Comparison of ENCODE assay signal across 16 cellular contexts in the genomic region with DNA sequence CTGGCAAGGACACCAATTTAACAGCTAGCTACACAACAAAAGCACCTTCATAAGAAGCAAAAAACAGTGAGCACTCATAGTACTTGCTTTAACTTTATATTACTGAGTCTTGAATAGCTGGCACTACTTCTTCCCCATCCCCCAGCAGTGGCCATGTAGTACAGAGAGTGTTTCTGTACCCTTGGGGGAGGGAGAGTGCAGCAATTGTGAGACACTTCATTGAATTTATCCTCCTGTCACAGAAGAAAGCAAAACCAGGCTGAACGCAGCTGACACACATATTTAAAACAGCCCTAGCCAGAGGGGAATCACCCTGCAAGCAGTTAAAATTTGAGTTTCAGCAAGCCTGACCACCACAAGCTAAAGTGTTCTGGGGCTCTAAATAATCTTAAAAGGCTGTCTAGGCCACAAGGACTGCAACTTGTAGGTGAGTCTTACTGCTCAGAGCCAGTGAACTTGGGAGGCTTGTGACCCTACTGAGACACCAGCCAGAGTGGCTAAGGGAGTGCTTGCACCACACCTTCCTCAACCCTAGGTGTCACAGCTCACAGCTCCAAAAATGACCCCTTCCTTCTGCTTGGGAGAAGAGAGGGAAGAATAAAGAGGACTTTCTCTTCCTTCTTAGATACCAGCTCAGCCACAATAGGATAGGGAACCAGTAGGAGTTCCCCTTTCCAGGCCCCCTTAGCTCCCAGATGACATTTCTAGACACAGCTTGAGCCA.
DNase-seq lines count a peak whose midpoint lies in the region; ATAC-seq lines count a peak whose summit lies in the region.
"Had no signal": no experiment of that assay in that cellular context is flagged by ENCODE, and none has a peak within 500 bp of the region (broad histone marks: within the 10 kb centered on the region; RNA-seq: fewer than 3 reads in every experiment).

No MANE protein-coding gene starts in this region.

- intact Hi-C loops in right cardiac atrium (cut with DNase I): no loop called here

- 21% methylated on average over 1 of the region's 1 CpG for WGBS in right cardiac atrium

- DNase-seq in ELF-1 (ENCODE audit: low read depth, low spot score): peak; percentile 26
- no peak for DNase-seq in right cardiac atrium
- peak in 29 of 56 donors; percentile 2 to 77 (median 19) for DNase-seq in nucleus accumbens (lab: John Stamatoyannopoulos, UW)
- no peak for DNase-seq in stimulated activated effector memory CD8-positive, alpha-beta T cell treated with anti-CD3 and anti-CD28 coated beads, Interleukin-12 subunit alpha, Interleukin-12 subunit beta, amount 100 ng/mL, for 72 hours (ENCODE audit: low spot score in 2 of 2)
- DNase-seq in stimulated activated naive CD8-positive, alpha-beta T cell treated with anti-CD3 and anti-CD28 coated beads, Interleukin-15, amount 100 ng/mL, for 72 hours: no peak
- DNase-seq: activated CD4-positive, alpha-beta T cell treated with anti-CD3 and anti-CD28 coated beads, Interleukin-2, amount 50 U/mL, for 1 hour; DMS79; NCI-H1105 treated with DMSO at 0.1 percent for 48 hours; NCI-H510A; Peyer's patch; T-helper 2 cell had no signal

- no peak overlapping the region for H3K4me3 ChIP-seq in right cardiac atrium (ENCODE audit: low read length)
- H3K4me3 ChIP-seq: ascending aorta, gastroesophageal sphincter, Peyer's patch had no signal

- peak; percentile 43 to 78 for ATAC-seq in right cardiac atrium
- ATAC-seq in HG02759 (IDR thresholded peaks at IDR 0.05; ENCODE audit: unreplicated experiment): no peak
- no peak for ATAC-seq in stimulated activated effector memory CD8-positive, alpha-beta T cell treated with anti-CD3 and anti-CD28 coated beads, Interleukin-12 subunit alpha, Interleukin-12 subunit beta, amount 100 ng/mL, for 72 hours
- ATAC-seq in GM18868 (IDR thresholded peaks at IDR 0.05; ENCODE audit: unreplicated experiment): no peak
- ATAC-seq in stimulated activated naive CD8-positive, alpha-beta T cell treated with anti-CD3 and anti-CD28 coated beads, Interleukin-15, amount 100 ng/mL, for 72 hours: no peak
- ATAC-seq: gastroesophageal sphincter had no signal

- H3K27ac Mint-ChIP-seq in stimulated activated effector memory CD8-positive, alpha-beta T cell treated with anti-CD3 and anti-CD28 coated beads, Interleukin-12 subunit alpha, Interleukin-12 subunit beta, amount 100 ng/mL, for 72 hours: no peak overlapping the region
- no peak overlapping the region for H3K27ac Mint-ChIP-seq in stimulated activated naive CD8-positive, alpha-beta T cell treated with anti-CD3 and anti-CD28 coated beads, Interleukin-15, amount 100 ng/mL, for 72 hours

- peaks cover 12% of the 10 kb centered on the region for H3K9me3 Mint-ChIP-seq in stimulated activated effector memory CD8-positive, alpha-beta T cell treated with anti-CD3 and anti-CD28 coated beads, Interleukin-12 subunit alpha, Interleukin-12 subunit beta, amount 100 ng/mL, for 72 hours
- H3K9me3 Mint-ChIP-seq in stimulated activated naive CD8-positive, alpha-beta T cell treated with anti-CD3 and anti-CD28 coated beads, Interleukin-15, amount 100 ng/mL, for 72 hours: peaks cover 0 to 6% of the 10 kb centered on the region in 2 donors

- H3K4me1 ChIP-seq in right cardiac atrium (ENCODE audit: control insufficient read depth, insufficient read depth, low read length): no peaks in the 10 kb centered on the region
- H3K4me1 ChIP-seq: ascending aorta, Peyer's patch had no signal

- H3K27me3 Mint-ChIP-seq in stimulated activated naive CD8-positive, alpha-beta T cell treated with anti-CD3 and anti-CD28 coated beads, Interleukin-15, amount 100 ng/mL, for 72 hours: no peaks in the 10 kb centered on the region

- H3K27ac ChIP-seq in angular gyrus (ENCODE audit: low read depth, low read length) (peak overlapping the region; percentile 70), right cardiac atrium (ENCODE audit: low read length) (no peak overlapping the region)
- H3K27ac ChIP-seq: ascending aorta, Peyer's patch had no signal

- no peaks in the 10 kb centered on the region for H3K4me1 Mint-ChIP-seq in stimulated activated effector memory CD8-positive, alpha-beta T cell treated with anti-CD3 and anti-CD28 coated beads, Interleukin-12 subunit alpha, Interleukin-12 subunit beta, amount 100 ng/mL, for 72 hours
- H3K4me1 Mint-ChIP-seq in stimulated activated naive CD8-positive, alpha-beta T cell treated with anti-CD3 and anti-CD28 coated beads, Interleukin-15, amount 100 ng/mL, for 72 hours: no peaks in the 10 kb centered on the region

- no peaks in the 10 kb centered on the region for H3K9me3 ChIP-seq in right cardiac atrium (ENCODE audit: control insufficient read depth, low read length)
- H3K9me3 ChIP-seq: ascending aorta, gastroesophageal sphincter, Peyer's patch had no signal

- no peak overlapping the region for H3K4me3 Mint-ChIP-seq in stimulated activated effector memory CD8-positive, alpha-beta T cell treated with anti-CD3 and anti-CD28 coated beads, Interleukin-12 subunit alpha, Interleukin-12 subunit beta, amount 100 ng/mL, for 72 hours
- H3K4me3 Mint-ChIP-seq in stimulated activated naive CD8-positive, alpha-beta T cell treated with anti-CD3 and anti-CD28 coated beads, Interleukin-15, amount 100 ng/mL, for 72 hours: no peak overlapping the region

- no peaks in the 10 kb centered on the region for H3K36me3 Mint-ChIP-seq in stimulated activated effector memory CD8-positive, alpha-beta T cell treated with anti-CD3 and anti-CD28 coated beads, Interleukin-12 subunit alpha, Interleukin-12 subunit beta, amount 100 ng/mL, for 72 hours

- H3K27me3 ChIP-seq in right cardiac atrium (ENCODE audit: control insufficient read depth, insufficient read depth): no peaks in the 10 kb centered on the region
- H3K27me3 ChIP-seq: ascending aorta, gastroesophageal sphincter, Peyer's patch had no signal

Comparison
In these comparisons a context has a peak if more than half of its experiments do, and no peak if none do; other contexts are left out.
1. DNase-seq: peak in ELF-1 (single experiment) and nucleus accumbens (29 of 56); none in right cardiac atrium (0 of 3), stimulated activated effector memory CD8-positive, alpha-beta T cell treated with anti-CD3 and anti-CD28 coated beads, Interleukin-12 subunit alpha, Interleukin-12 subunit beta, amount 100 ng/mL, for 72 hours (0 of 2) and stimulated activated naive CD8-positive, alpha-beta T cell treated with anti-CD3 and anti-CD28 coated beads, Interleukin-15, amount 100 ng/mL, for 72 hours (0 of 2).
2. ATAC-seq: peak in right cardiac atrium (2 of 2); none in HG02759 (single experiment), stimulated activated effector memory CD8-positive, alpha-beta T cell treated with anti-CD3 and anti-CD28 coated beads, Interleukin-12 subunit alpha, Interleukin-12 subunit beta, amount 100 ng/mL, for 72 hours (single experiment), GM18868 (single experiment) and stimulated activated naive CD8-positive, alpha-beta T cell treated with anti-CD3 and anti-CD28 coated beads, Interleukin-15, amount 100 ng/mL, for 72 hours (single experiment).